1 cellular context compared by ENCODE assay signal in the genomic region with DNA sequence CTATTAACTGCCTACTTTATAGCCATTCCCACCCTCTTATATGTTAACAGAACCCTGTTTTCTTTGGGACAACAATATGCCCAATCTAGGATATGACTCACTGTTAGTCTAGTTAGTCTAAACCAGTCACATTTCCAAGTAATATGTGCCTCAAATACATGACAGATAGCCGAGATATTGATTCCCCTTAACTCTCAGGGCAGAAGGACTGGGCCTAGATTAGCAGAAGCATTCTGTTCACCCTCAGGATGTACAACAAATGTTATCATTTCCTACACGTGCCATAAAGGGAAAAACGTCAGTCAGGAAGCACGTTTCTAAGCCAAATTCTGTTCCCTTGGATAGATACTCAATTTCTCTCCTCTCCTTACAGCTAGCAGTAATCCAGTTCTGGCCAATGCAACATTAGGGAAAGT.
TF ChIP-seq lines count a peak whose summit lies in the region.

No MANE protein-coding gene starts in this region.

TF ChIP-seq in K562, 482 proteins besides CTCF, POLR2A, EP300 and RAD21 (continued from another document):
- TF ChIP-seq, protein P1, sequence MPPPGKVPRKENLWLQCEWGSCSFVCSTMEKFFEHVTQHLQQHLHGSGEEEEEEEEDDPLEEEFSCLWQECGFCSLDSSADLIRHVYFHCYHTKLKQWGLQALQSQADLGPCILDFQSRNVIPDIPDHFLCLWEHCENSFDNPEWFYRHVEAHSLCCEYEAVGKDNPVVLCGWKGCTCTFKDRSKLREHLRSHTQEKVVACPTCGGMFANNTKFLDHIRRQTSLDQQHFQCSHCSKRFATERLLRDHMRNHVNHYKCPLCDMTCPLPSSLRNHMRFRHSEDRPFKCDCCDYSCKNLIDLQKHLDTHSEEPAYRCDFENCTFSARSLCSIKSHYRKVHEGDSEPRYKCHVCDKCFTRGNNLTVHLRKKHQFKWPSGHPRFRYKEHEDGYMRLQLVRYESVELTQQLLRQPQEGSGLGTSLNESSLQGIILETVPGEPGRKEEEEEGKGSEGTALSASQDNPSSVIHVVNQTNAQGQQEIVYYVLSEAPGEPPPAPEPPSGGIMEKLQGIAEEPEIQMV (tag; conservative IDR thresholded peaks at IDR 0.05; ENCODE audit: low read depth) = no peak
- no peak for TF ChIP-seq KLF10 (CRISPR knock-in tag; IDR thresholded peaks at IDR 0.05)
- TF ChIP-seq EWSR1 (IDR thresholded peaks at IDR 0.05; ENCODE audit: borderline replicate concordance, low read depth, partially characterized antibody) = no peak
- no peak for TF ChIP-seq CBX2 (IDR thresholded peaks at IDR 0.05; ENCODE audit: insufficient read depth, low read length, poor library complexity, severe bottlenecking)
- TF ChIP-seq SAP30 (IDR thresholded peaks at IDR 0.05; ENCODE audit: borderline replicate concordance, insufficient read depth, low read depth, low read length, poor library complexity, severe bottlenecking) = no peak
- no peak for TF ChIP-seq ZNF140 (CRISPR knock-in tag; IDR thresholded peaks at IDR 0.05)
- TF ChIP-seq CXXC5 (CRISPR knock-in tag; IDR thresholded peaks at IDR 0.05) = peak; percentile 28; the same call in 1 of the 2 replicates
- TF ChIP-seq, protein P2, sequence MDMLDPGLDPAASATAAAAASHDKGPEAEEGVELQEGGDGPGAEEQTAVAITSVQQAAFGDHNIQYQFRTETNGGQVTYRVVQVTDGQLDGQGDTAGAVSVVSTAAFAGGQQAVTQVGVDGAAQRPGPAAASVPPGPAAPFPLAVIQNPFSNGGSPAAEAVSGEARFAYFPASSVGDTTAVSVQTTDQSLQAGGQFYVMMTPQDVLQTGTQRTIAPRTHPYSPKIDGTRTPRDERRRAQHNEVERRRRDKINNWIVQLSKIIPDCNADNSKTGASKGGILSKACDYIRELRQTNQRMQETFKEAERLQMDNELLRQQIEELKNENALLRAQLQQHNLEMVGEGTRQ (CRISPR knock-in tag; IDR thresholded peaks at IDR 0.05) = no peak
- no peak for TF ChIP-seq EP400 (IDR thresholded peaks at IDR 0.05)
- TF ChIP-seq FOXJ2 (tag; IDR thresholded peaks at IDR 0.05) = no peak
- TF ChIP-seq ELF1 (tag; IDR thresholded peaks at IDR 0.05) = no peak
- no peak for TF ChIP-seq ZNF764 (CRISPR knock-in tag; IDR thresholded peaks at IDR 0.05; ENCODE audit: low read depth)
- TF ChIP-seq SRSF9 (IDR thresholded peaks at IDR 0.05; ENCODE audit: borderline replicate concordance, low read depth, low read length) = no peak
- TF ChIP-seq, protein P3, sequence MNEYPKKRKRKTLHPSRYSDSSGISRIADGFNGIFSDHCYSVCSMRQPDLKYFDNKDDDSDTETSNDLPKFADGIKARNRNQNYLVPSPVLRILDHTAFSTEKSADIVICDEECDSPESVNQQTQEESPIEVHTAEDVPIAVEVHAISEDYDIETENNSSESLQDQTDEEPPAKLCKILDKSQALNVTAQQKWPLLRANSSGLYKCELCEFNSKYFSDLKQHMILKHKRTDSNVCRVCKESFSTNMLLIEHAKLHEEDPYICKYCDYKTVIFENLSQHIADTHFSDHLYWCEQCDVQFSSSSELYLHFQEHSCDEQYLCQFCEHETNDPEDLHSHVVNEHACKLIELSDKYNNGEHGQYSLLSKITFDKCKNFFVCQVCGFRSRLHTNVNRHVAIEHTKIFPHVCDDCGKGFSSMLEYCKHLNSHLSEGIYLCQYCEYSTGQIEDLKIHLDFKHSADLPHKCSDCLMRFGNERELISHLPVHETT (CRISPR knock-in tag; conservative IDR thresholded peaks at IDR 0.05 in 1 of 2, IDR thresholded peaks at IDR 0.05 in 1 of 2) = no peak
- TF ChIP-seq ZNF785 (CRISPR knock-in tag; IDR thresholded peaks at IDR 0.05) = no peak
- TF ChIP-seq, protein P4, sequence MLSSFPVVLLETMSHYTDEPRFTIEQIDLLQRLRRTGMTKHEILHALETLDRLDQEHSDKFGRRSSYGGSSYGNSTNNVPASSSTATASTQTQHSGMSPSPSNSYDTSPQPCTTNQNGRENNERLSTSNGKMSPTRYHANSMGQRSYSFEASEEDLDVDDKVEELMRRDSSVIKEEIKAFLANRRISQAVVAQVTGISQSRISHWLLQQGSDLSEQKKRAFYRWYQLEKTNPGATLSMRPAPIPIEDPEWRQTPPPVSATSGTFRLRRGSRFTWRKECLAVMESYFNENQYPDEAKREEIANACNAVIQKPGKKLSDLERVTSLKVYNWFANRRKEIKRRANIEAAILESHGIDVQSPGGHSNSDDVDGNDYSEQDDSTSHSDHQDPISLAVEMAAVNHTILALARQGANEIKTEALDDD (IDR thresholded peaks at IDR 0.05) = peak; percentile 99
- TF ChIP-seq SAFB (IDR thresholded peaks at IDR 0.05; ENCODE audit: borderline replicate concordance, low read depth, low read length) = no peak
- TF ChIP-seq, protein P5, sequence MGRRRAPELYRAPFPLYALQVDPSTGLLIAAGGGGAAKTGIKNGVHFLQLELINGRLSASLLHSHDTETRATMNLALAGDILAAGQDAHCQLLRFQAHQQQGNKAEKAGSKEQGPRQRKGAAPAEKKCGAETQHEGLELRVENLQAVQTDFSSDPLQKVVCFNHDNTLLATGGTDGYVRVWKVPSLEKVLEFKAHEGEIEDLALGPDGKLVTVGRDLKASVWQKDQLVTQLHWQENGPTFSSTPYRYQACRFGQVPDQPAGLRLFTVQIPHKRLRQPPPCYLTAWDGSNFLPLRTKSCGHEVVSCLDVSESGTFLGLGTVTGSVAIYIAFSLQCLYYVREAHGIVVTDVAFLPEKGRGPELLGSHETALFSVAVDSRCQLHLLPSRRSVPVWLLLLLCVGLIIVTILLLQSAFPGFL (CRISPR knock-in tag; IDR thresholded peaks at IDR 0.05) = no peak
- TF ChIP-seq ZBTB8A (IDR thresholded peaks at IDR 0.05; ENCODE audit: partially characterized antibody) = no peak
- no peak for TF ChIP-seq GATAD2A (IDR thresholded peaks at IDR 0.05)
- TF ChIP-seq, protein P6, sequence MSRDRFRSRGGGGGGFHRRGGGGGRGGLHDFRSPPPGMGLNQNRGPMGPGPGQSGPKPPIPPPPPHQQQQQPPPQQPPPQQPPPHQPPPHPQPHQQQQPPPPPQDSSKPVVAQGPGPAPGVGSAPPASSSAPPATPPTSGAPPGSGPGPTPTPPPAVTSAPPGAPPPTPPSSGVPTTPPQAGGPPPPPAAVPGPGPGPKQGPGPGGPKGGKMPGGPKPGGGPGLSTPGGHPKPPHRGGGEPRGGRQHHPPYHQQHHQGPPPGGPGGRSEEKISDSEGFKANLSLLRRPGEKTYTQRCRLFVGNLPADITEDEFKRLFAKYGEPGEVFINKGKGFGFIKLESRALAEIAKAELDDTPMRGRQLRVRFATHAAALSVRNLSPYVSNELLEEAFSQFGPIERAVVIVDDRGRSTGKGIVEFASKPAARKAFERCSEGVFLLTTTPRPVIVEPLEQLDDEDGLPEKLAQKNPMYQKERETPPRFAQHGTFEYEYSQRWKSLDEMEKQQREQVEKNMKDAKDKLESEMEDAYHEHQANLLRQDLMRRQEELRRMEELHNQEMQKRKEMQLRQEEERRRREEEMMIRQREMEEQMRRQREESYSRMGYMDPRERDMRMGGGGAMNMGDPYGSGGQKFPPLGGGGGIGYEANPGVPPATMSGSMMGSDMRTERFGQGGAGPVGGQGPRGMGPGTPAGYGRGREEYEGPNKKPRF (IDR thresholded peaks at IDR 0.05; ENCODE audit: low read depth, low read length) = no peak
- no peak for TF ChIP-seq IRF2 (CRISPR knock-in tag; IDR thresholded peaks at IDR 0.05)
- TF ChIP-seq, protein P7, sequence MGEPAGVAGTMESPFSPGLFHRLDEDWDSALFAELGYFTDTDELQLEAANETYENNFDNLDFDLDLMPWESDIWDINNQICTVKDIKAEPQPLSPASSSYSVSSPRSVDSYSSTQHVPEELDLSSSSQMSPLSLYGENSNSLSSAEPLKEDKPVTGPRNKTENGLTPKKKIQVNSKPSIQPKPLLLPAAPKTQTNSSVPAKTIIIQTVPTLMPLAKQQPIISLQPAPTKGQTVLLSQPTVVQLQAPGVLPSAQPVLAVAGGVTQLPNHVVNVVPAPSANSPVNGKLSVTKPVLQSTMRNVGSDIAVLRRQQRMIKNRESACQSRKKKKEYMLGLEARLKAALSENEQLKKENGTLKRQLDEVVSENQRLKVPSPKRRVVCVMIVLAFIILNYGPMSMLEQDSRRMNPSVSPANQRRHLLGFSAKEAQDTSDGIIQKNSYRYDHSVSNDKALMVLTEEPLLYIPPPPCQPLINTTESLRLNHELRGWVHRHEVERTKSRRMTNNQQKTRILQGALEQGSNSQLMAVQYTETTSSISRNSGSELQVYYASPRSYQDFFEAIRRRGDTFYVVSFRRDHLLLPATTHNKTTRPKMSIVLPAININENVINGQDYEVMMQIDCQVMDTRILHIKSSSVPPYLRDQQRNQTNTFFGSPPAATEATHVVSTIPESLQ (CRISPR knock-in tag; IDR thresholded peaks at IDR 0.05) = no peak
- TF ChIP-seq ETV5 (CRISPR knock-in tag; IDR thresholded peaks at IDR 0.05; ENCODE audit: low read depth) = 0 out of 2 replicates have a peak, but pooled peaks have one; percentile 59
- no peak for TF ChIP-seq TFAM (CRISPR knock-in tag; conservative IDR thresholded peaks at IDR 0.05)
- peak; percentile 93 for TF ChIP-seq TEAD4 (IDR thresholded peaks at IDR 0.05; ENCODE audit: low read length)
- TF ChIP-seq TEAD4 (CRISPR knock-in tag; IDR thresholded peaks at IDR 0.05; ENCODE audit: borderline replicate concordance) = no peak
- TF ChIP-seq, protein P8, sequence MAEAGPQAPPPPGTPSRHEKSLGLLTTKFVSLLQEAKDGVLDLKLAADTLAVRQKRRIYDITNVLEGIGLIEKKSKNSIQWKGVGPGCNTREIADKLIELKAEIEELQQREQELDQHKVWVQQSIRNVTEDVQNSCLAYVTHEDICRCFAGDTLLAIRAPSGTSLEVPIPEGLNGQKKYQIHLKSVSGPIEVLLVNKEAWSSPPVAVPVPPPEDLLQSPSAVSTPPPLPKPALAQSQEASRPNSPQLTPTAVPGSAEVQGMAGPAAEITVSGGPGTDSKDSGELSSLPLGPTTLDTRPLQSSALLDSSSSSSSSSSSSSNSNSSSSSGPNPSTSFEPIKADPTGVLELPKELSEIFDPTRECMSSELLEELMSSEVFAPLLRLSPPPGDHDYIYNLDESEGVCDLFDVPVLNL (CRISPR knock-in tag; IDR thresholded peaks at IDR 0.05; ENCODE audit: low read depth) = no peak
- TF ChIP-seq, protein P9, sequence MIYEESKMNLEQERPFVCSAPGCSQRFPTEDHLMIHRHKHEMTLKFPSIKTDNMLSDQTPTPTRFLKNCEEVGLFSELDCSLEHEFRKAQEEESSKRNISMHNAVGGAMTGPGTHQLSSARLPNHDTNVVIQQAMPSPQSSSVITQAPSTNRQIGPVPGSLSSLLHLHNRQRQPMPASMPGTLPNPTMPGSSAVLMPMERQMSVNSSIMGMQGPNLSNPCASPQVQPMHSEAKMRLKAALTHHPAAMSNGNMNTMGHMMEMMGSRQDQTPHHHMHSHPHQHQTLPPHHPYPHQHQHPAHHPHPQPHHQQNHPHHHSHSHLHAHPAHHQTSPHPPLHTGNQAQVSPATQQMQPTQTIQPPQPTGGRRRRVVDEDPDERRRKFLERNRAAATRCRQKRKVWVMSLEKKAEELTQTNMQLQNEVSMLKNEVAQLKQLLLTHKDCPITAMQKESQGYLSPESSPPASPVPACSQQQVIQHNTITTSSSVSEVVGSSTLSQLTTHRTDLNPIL (CRISPR knock-in tag; IDR thresholded peaks at IDR 0.05) = no peak
- TF ChIP-seq, protein P10, sequence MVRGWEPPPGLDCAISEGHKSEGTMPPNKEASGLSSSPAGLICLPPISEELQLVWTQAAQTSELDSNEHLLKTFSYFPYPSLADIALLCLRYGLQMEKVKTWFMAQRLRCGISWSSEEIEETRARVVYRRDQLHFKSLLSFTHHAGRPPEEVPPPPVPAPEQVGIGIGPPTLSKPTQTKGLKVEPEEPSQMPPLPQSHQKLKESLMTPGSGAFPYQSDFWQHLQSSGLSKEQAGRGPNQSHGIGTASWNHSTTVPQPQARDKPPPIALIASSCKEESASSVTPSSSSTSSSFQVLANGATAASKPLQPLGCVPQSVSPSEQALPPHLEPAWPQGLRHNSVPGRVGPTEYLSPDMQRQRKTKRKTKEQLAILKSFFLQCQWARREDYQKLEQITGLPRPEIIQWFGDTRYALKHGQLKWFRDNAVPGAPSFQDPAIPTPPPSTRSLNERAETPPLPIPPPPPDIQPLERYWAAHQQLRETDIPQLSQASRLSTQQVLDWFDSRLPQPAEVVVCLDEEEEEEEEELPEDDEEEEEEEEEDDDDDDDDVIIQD (CRISPR knock-in tag; IDR thresholded peaks at IDR 0.05) = no peak
- no peak for TF ChIP-seq ILK (tag; IDR thresholded peaks at IDR 0.05; ENCODE audit: borderline replicate concordance, low read depth)
- TF ChIP-seq CCAR2 (IDR thresholded peaks at IDR 0.05; ENCODE audit: low read depth, low read length) = no peak
- peak in 1 of 2 experiments; percentile 43; a peak in 1 of 4 replicates for TF ChIP-seq HDAC1 (IDR thresholded peaks at IDR 0.05)
- TF ChIP-seq HSF4 (CRISPR knock-in tag; IDR thresholded peaks at IDR 0.05; ENCODE audit: borderline replicate concordance) = no peak
- TF ChIP-seq NR4A1 (CRISPR knock-in tag; IDR thresholded peaks at IDR 0.05) = no peak
- TF ChIP-seq NR4A1 (tag; IDR thresholded peaks at IDR 0.05) = no peak
- no peak for TF ChIP-seq ELF2 (CRISPR knock-in tag; IDR thresholded peaks at IDR 0.05)
- TF ChIP-seq KHSRP (IDR thresholded peaks at IDR 0.05) = no peak
- no peak for TF ChIP-seq POLR2AphosphoS2 (IDR thresholded peaks at IDR 0.05; ENCODE audit: low read length)
- no peak for TF ChIP-seq FOXA3 (CRISPR knock-in tag; conservative IDR thresholded peaks at IDR 0.05 in 1 of 2, IDR thresholded peaks at IDR 0.05 in 1 of 2)
- no peak for TF ChIP-seq NBN (IDR thresholded peaks at IDR 0.05; ENCODE audit: low read depth)
- no peak for TF ChIP-seq SUPT5H (IDR thresholded peaks at IDR 0.05)
- no peak for TF ChIP-seq ZFP30 (CRISPR knock-in tag; IDR thresholded peaks at IDR 0.05; ENCODE audit: borderline replicate concordance)
- TF ChIP-seq KLF13 (tag; IDR thresholded peaks at IDR 0.05; ENCODE audit: borderline replicate concordance, low read depth) = no peak
- no peak for TF ChIP-seq DIDO1 (tag; IDR thresholded peaks at IDR 0.05; ENCODE audit: low read depth)
- TF ChIP-seq ZNF282 (CRISPR knock-in tag; IDR thresholded peaks at IDR 0.05) = no peak
- TF ChIP-seq JUND (IDR thresholded peaks at IDR 0.05; ENCODE audit: borderline replicate concordance, low read depth, low read length) = peak; percentile 55; the same call in 1 of the 2 replicates
- peak; percentile 55; the same call in 1 of the 3 replicates for TF ChIP-seq JUND (tag; IDR thresholded peaks at IDR 0.05; ENCODE audit: borderline replicate concordance, low read depth, low read length)
- no peak for TF ChIP-seq ADNP (tag; IDR thresholded peaks at IDR 0.05)
- TF ChIP-seq ZBTB17 (CRISPR knock-in tag; IDR thresholded peaks at IDR 0.05) = no peak
